ENCODE assay signal across 10 cellular contexts in genomic region chr17:75665981-75666380, GRCh38. TPM values are rescaled to one million over a fixed set of nuclear protein-coding genes. Genes with fewer than 3 reads are reported as not detected.
DNase-seq lines count a peak whose midpoint lies in the region; ATAC-seq and TF ChIP-seq lines count a peak whose summit lies in the region.
"Had no signal": no experiment of that assay in that cellular context is flagged by ENCODE, and none has a peak within 500 bp of the region (broad histone marks: within the 10 kb centered on the region; RNA-seq: fewer than 3 reads in every experiment).

No MANE protein-coding gene starts in this region.

- no peak for ATAC-seq in natural killer cell
- ATAC-seq in natural killer cell treated with Interleukin-12 subunit alpha and Interleukin-12 subunit beta and Interleukin-15 and Interleukin-18, amount 100 ng/mL, for 72 hours: no peak

- peaks cover 32 to 59% of the 10 kb centered on the region in 2 experiments for H3K36me3 ChIP-seq in mesenchymal stem cell (ENCODE audit: control insufficient read depth in 1 of 2, insufficient read depth in 2 of 2, low read depth in 1 of 2, low read length in 2 of 2)

- H3K4me3 Mint-ChIP-seq in natural killer cell (peak overlapping the region; percentile 62), Calu3 (ENCODE audit: low read depth, unreplicated experiment) (no peak overlapping the region)
- no peak overlapping the region for H3K4me3 Mint-ChIP-seq in natural killer cell treated with Interleukin-12 subunit alpha and Interleukin-12 subunit beta and Interleukin-15 and Interleukin-18, amount 100 ng/mL, for 72 hours

- peak overlapping the region; percentile 69 for H3K4me2 ChIP-seq in mesenchymal stem cell (ENCODE audit: low read length, poor library complexity, severe bottlenecking)

- no peak overlapping the region for H2AFZ ChIP-seq in mesenchymal stem cell (ENCODE audit: low read depth, low read length)

- H3K4ac ChIP-seq in mesenchymal stem cell (ENCODE audit: low read depth in 1 of 2, low read length in 2 of 2): no peak overlapping the region

- in situ Hi-C loops in astrocyte of the spinal cord (cut with HindIII; ENCODE audit: low sequenced_read_pairs): no loop called here

- no peak for DNase-seq in natural killer cell
- no peak for DNase-seq in natural killer cell treated with Interleukin-12 subunit alpha and Interleukin-12 subunit beta and Interleukin-15 and Interleukin-18, amount 100 ng/mL, for 72 hours (ENCODE audit: low spot score)
- DNase-seq in astrocyte of the spinal cord (ENCODE audit: low read depth, low spot score): no peak
- no peak for DNase-seq in mesenchymal stem cell
- no peak for DNase-seq in Calu3
- no peak for DNase-seq in midbrain (lab: John Stamatoyannopoulos, UW)
- no peak for DNase-seq in kidney glomerular epithelial cell (lab: John Stamatoyannopoulos, UW)
- no peak for DNase-seq in UCSD-AML1 (lab: John Stamatoyannopoulos, UW; ENCODE audit: unreplicated experiment)
- DNase-seq: activated CD4-positive, alpha-beta T cell treated with anti-CD3 and anti-CD28 coated beads for 4 hours; NCI-H1105 treated with DMSO at 0.1 percent for 48 hours had no signal

- H3K18ac ChIP-seq in mesenchymal stem cell (ENCODE audit: low read depth in 1 of 2, low read length in 2 of 2): no peak overlapping the region

- peaks cover 7% of the 10 kb centered on the region for H3K4me1 ChIP-seq in mesenchymal stem cell (ENCODE audit: control insufficient read depth, insufficient read depth, low read depth, low read length)

- H4K91ac ChIP-seq in mesenchymal stem cell (ENCODE audit: low read length): no peak overlapping the region

- CTCF ChIA-PET in Calu3 (lab: Charles Lee): interaction anchor here (1.0 to 1.3 kb wide), 3 partner anchors 9 to 65 kb away, joined by 3 to 12 read pairs (median 7); partner anchors contain the start of gene SMIM5

- H3K9me3 ChIP-seq in mesenchymal stem cell (ENCODE audit: control insufficient read depth, low read length): no peaks in the 10 kb centered on the region

- H3K27me3 ChIP-seq in mesenchymal stem cell (ENCODE audit: control insufficient read depth in 1 of 2, insufficient read depth in 1 of 2, low read length in 2 of 2): no peaks in the 10 kb centered on the region

- H3K79me1 ChIP-seq in mesenchymal stem cell (replicated peaks; ENCODE audit: low read length, poor library complexity, severe bottlenecking): peaks cover 21% of the 10 kb centered on the region

- BruUV-seq in Calu3 (replicated peaks; lab: Mats Ljungman, UMichigan): no TSS peak

- H3K9me3 Mint-ChIP-seq in natural killer cell: no peaks in the 10 kb centered on the region
- H3K9me3 Mint-ChIP-seq in natural killer cell treated with Interleukin-12 subunit alpha and Interleukin-12 subunit beta and Interleukin-15 and Interleukin-18, amount 100 ng/mL, for 72 hours: no peaks in the 10 kb centered on the region
- no peaks in the 10 kb centered on the region for H3K9me3 Mint-ChIP-seq in Calu3 (ENCODE audit: low read depth, unreplicated experiment)

- TF ChIP-seq CTCF in natural killer cell (IDR thresholded peaks at IDR 0.05) (no peak), astrocyte of the spinal cord (IDR thresholded peaks at IDR 0.05; ENCODE audit: low read depth, low read length) (no peak), Calu3 (IDR thresholded peaks at IDR 0.05; ENCODE audit: unreplicated experiment) (no peak)

- H3K27ac Mint-ChIP-seq in natural killer cell: no peak overlapping the region
- H3K27ac Mint-ChIP-seq in natural killer cell treated with Interleukin-12 subunit alpha and Interleukin-12 subunit beta and Interleukin-15 and Interleukin-18, amount 100 ng/mL, for 72 hours: no peak overlapping the region
- H3K27ac Mint-ChIP-seq in Calu3 (ENCODE audit: unreplicated experiment): no peak overlapping the region

- intact Hi-C loops in natural killer cell (cut with micrococcal nuclease) (no loop called here), Calu3 (cut with micrococcal nuclease; ENCODE audit: unreplicated experiment) (no loop called here)

- H2BK120ac ChIP-seq in mesenchymal stem cell (ENCODE audit: low read depth, low read length): no peak overlapping the region

- no peak overlapping the region for H3K23ac ChIP-seq in mesenchymal stem cell (ENCODE audit: low read length in 2 of 2)

- H3K4me3 ChIP-seq in astrocyte of the spinal cord (ENCODE audit: low read depth, low read length) (peak overlapping the region; percentile 100), mesenchymal stem cell (ENCODE audit: insufficient read depth in 1 of 2, low read depth in 1 of 2, low read length in 2 of 2) (peak overlapping the region in 1 of 2 experiments; percentile 99)

- H2BK12ac ChIP-seq in mesenchymal stem cell (ENCODE audit: low read length in 2 of 2): no peak overlapping the region

- H3K36me3 Mint-ChIP-seq in natural killer cell (no peaks in the 10 kb centered on the region), Calu3 (ENCODE audit: insufficient read depth, unreplicated experiment) (peaks cover 11% of the 10 kb centered on the region)
- peaks cover 7% of the 10 kb centered on the region for H3K36me3 Mint-ChIP-seq in natural killer cell treated with Interleukin-12 subunit alpha and Interleukin-12 subunit beta and Interleukin-15 and Interleukin-18, amount 100 ng/mL, for 72 hours

- H3K9ac ChIP-seq in mesenchymal stem cell (ENCODE audit: low read length): peak overlapping the region; percentile 99

- peak overlapping the region; percentile 48 for H4K8ac ChIP-seq in mesenchymal stem cell (ENCODE audit: low read length)

- H3K27ac ChIP-seq in mesenchymal stem cell (ENCODE audit: low read length, poor library complexity, severe bottlenecking): no peak overlapping the region

- H2BK15ac ChIP-seq in mesenchymal stem cell (ENCODE audit: low read depth, poor library complexity, severe bottlenecking): no peak overlapping the region

- H3K4me1 Mint-ChIP-seq in natural killer cell: peaks cover 7 to 13% of the 10 kb centered on the region in 2 donors
- H3K4me1 Mint-ChIP-seq in natural killer cell treated with Interleukin-12 subunit alpha and Interleukin-12 subunit beta and Interleukin-15 and Interleukin-18, amount 100 ng/mL, for 72 hours (ENCODE audit: low read depth in 2 of 2): peaks cover 15 to 21% of the 10 kb centered on the region in 2 donors
- peaks cover 9% of the 10 kb centered on the region for H3K4me1 Mint-ChIP-seq in Calu3 (ENCODE audit: low read depth, unreplicated experiment)

- H3K14ac ChIP-seq in mesenchymal stem cell (ENCODE audit: low read length in 2 of 2): no peak overlapping the region

- H3K27me3 Mint-ChIP-seq in natural killer cell (ENCODE audit: low read depth in 2 of 2) (no peaks in the 10 kb centered on the region), Calu3 (ENCODE audit: unreplicated experiment) (no peaks in the 10 kb centered on the region)
- no peaks in the 10 kb centered on the region for H3K27me3 Mint-ChIP-seq in natural killer cell treated with Interleukin-12 subunit alpha and Interleukin-12 subunit beta and Interleukin-15 and Interleukin-18, amount 100 ng/mL, for 72 hours

- WGBS in mesenchymal stem cell: 97% methylated on average over 9 of the region's 10 CpGs

- no peak overlapping the region for H2AK5ac ChIP-seq in mesenchymal stem cell (ENCODE audit: low read length, severe bottlenecking)

- H2BK5ac ChIP-seq in mesenchymal stem cell (ENCODE audit: low read depth, low read length, poor library complexity, severe bottlenecking): no peak overlapping the region

RNA-seq across cellular contexts. Expression of gene RECQL5, which starts 1.0 kb away (rescaled TPM):
- 10 to 100 TPM; 33.4 to 39.1 (median 34.3) TPM for total RNA-seq in natural killer cell
- total RNA-seq in natural killer cell treated with Interleukin-12 subunit alpha and Interleukin-12 subunit beta and Interleukin-15 and Interleukin-18, amount 100 ng/mL, for 72 hours: 10 to 100 TPM; 32.6 to 59.7 TPM
- polyA plus RNA-seq in mesenchymal stem cell (2013, experiment 1 of 2): 9.8 TPM
- 9.5 TPM for polyA plus RNA-seq in mesenchymal stem cell (2013, experiment 2 of 2)
- total RNA-seq in Calu3 (2022): 71.3 and 87.3 TPM in 2 replicates

RNA-seq across cellular contexts. Expression of gene SAP30BP, which starts 1.2 kb away (rescaled TPM):
- total RNA-seq in natural killer cell (100 to 1,000 TPM; 234 to 246 (median 240) TPM), Calu3 (2022) (96.4 and 98.4 TPM in 2 replicates)
- 100 to 1,000 TPM; 129 TPM for total RNA-seq in natural killer cell treated with Interleukin-12 subunit alpha and Interleukin-12 subunit beta and Interleukin-15 and Interleukin-18, amount 100 ng/mL, for 72 hours
- 68.5 TPM for polyA plus RNA-seq in mesenchymal stem cell (2013, experiment 1 of 2)
- 71.8 TPM for polyA plus RNA-seq in mesenchymal stem cell (2013, experiment 2 of 2)

RNA-seq across cellular contexts. Expression of gene SMIM5, which starts 32.7 kb away (rescaled TPM):
- total RNA-seq in natural killer cell (1 to 10 TPM in 2 of 3 donors, under 1 TPM in 1; 0.95 to 2.0 (median 1.5) TPM), Calu3 (2022) (1.9 and 3.5 TPM in 2 replicates)
- total RNA-seq in natural killer cell treated with Interleukin-12 subunit alpha and Interleukin-12 subunit beta and Interleukin-15 and Interleukin-18, amount 100 ng/mL, for 72 hours: under 1 TPM; 0.29 to 0.36 TPM
- polyA plus RNA-seq in mesenchymal stem cell (2013, experiment 1 of 2): 0.08 TPM
- 0.04 TPM for polyA plus RNA-seq in mesenchymal stem cell (2013, experiment 2 of 2)

RNA-seq across cellular contexts. Expression of gene ITGB4, which starts 55.3 kb away (rescaled TPM):
- total RNA-seq in natural killer cell (1 to 10 TPM in 1 of 3 donors, under 1 TPM in 2; 0.38 to 1.0 (median 0.68) TPM), Calu3 (2022) (253 and 301 TPM in 2 replicates)
- total RNA-seq in natural killer cell treated with Interleukin-12 subunit alpha and Interleukin-12 subunit beta and Interleukin-15 and Interleukin-18, amount 100 ng/mL, for 72 hours: under 1 TPM in 1 of 2 donors, not detected in 1; 0.90 TPM
- 1.3 TPM for polyA plus RNA-seq in mesenchymal stem cell (2013, experiment 1 of 2)
- polyA plus RNA-seq in mesenchymal stem cell (2013, experiment 2 of 2): 1.0 TPM
